Comparison of ENCODE assay signal across 1 cellular context in the genomic region with DNA sequence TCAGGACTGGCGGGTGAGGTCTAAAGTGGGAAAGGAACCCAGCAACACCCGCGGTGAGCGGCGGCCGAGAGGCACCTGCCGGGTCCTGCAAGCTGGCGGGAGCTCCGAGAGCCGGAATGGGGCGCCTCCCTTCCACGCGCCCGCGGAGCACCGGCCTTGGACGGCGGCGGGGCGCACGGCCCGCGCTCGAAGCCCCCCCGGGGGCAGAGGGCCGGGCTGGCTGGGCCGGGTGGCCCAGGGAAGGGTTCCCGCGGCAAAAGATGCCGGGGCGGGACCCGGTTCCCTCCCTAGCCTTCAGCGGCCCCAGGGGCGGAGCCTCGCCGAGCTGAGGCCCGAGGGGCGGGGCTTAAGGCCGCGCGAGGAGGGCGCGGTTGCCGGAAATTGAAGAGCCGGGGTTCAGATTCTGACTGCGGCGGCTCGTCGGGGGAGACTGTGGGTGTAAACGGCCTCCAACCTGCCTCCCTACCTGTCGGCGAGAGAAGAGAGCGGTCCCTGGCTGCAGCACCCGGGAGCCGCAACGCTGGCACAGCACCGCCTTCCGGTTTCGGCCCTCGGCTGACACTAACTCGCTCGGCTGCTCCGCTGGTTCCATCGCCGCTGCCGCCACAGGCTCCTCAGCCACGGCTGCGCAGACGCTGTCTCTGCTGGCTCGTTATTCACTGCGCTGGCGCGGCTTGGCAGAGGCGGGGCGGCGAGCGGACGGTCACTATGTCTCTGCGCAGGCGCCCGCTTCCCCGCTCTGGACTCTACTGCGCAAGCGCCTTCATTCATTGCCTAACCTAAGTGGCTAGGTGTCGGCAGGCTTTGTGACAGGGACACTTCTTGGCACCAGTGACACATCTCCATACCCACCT.
A peak's percentile ranks its signal among the peaks of the same experiment; 100 is the strongest.
TF ChIP-seq lines count a peak whose summit lies in the region.

TSS of gene RABIF (minus strand) at position 643 of the 854 bp plus-strand sequence. CDS start at position 592, 51 bp downstream.

TF ChIP-seq in HepG2, 621 proteins besides CTCF, POLR2A, EP300 and RAD21 (continued from another document and continues in another):
- TF ChIP-seq, protein P1, sequence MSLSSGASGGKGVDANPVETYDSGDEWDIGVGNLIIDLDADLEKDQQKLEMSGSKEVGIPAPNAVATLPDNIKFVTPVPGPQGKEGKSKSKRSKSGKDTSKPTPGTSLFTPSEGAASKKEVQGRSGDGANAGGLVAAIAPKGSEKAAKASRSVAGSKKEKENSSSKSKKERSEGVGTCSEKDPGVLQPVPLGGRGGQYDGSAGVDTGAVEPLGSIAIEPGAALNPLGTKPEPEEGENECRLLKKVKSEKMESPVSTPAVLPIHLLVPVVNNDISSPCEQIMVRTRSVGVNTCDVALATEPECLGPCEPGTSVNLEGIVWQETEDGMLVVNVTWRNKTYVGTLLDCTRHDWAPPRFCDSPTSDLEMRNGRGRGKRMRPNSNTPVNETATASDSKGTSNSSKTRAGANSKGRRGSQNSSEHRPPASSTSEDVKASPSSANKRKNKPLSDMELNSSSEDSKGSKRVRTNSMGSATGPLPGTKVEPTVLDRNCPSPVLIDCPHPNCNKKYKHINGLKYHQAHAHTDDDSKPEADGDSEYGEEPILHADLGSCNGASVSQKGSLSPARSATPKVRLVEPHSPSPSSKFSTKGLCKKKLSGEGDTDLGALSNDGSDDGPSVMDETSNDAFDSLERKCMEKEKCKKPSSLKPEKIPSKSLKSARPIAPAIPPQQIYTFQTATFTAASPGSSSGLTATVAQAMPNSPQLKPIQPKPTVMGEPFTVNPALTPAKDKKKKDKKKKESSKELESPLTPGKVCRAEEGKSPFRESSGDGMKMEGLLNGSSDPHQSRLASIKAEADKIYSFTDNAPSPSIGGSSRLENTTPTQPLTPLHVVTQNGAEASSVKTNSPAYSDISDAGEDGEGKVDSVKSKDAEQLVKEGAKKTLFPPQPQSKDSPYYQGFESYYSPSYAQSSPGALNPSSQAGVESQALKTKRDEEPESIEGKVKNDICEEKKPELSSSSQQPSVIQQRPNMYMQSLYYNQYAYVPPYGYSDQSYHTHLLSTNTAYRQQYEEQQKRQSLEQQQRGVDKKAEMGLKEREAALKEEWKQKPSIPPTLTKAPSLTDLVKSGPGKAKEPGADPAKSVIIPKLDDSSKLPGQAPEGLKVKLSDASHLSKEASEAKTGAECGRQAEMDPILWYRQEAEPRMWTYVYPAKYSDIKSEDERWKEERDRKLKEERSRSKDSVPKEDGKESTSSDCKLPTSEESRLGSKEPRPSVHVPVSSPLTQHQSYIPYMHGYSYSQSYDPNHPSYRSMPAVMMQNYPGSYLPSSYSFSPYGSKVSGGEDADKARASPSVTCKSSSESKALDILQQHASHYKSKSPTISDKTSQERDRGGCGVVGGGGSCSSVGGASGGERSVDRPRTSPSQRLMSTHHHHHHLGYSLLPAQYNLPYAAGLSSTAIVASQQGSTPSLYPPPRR (CRISPR knock-in tag; IDR thresholded peaks at IDR 0.05; ENCODE audit: borderline replicate concordance), result peak; percentile 49; the same call in 1 of the 2 replicates
- TF ChIP-seq NRL (CRISPR knock-in tag; IDR thresholded peaks at IDR 0.05; ENCODE audit: borderline replicate concordance) (peak; percentile 90), ZNF792 (CRISPR knock-in tag; IDR thresholded peaks at IDR 0.05) (peak; percentile 69; the same call in 1 of the 2 replicates), FLYWCH1 (CRISPR knock-in tag; IDR thresholded peaks at IDR 0.05) (no peak), HOXD1 (CRISPR knock-in tag; IDR thresholded peaks at IDR 0.05) (no peak), RBM22 (optimal IDR thresholded peaks at IDR 0.05; ENCODE audit: low read length) (peak; percentile 69), ZNF543 (CRISPR knock-in tag; IDR thresholded peaks at IDR 0.05) (peak; percentile 87), AGO2 (optimal IDR thresholded peaks at IDR 0.05; ENCODE audit: low read depth, low read length) (peak; percentile 90), ZNF24 (IDR thresholded peaks at IDR 0.05) (no peak), HNRNPLL (IDR thresholded peaks at IDR 0.05; ENCODE audit: low read depth, low read length, poor library complexity, severe bottlenecking) (peak; percentile 90), HOXA5 (CRISPR knock-in tag; IDR thresholded peaks at IDR 0.05) (peak; percentile 92), BCLAF1 (IDR thresholded peaks at IDR 0.05) (no peak), ZNF318 (CRISPR knock-in tag; IDR thresholded peaks at IDR 0.05) (no peak), ISX (CRISPR knock-in tag; conservative IDR thresholded peaks at IDR 0.05) (peak; percentile 73; the same call in 1 of the 2 replicates), MTA1 (CRISPR knock-in tag; IDR thresholded peaks at IDR 0.05; ENCODE audit: borderline replicate concordance) (peak; percentile 34; the same call in 1 of the 2 replicates), REST (IDR thresholded peaks at IDR 0.05; ENCODE audit: borderline replicate concordance in 1 of 2, low read depth in 1 of 2, low read length in 2 of 2) (peak in 1 of 2 experiments; percentile 42; a peak in 1 of 4 replicates), POGZ (CRISPR knock-in tag; IDR thresholded peaks at IDR 0.05) (peak; percentile 67)
- TF ChIP-seq, protein P2, sequence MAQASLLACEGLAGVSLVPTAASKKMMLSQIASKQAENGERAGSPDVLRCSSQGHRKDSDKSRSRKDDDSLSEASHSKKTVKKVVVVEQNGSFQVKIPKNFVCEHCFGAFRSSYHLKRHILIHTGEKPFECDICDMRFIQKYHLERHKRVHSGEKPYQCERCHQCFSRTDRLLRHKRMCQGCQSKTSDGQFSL (CRISPR knock-in tag; IDR thresholded peaks at IDR 0.05), result 0 out of 2 replicates have a peak, but pooled peaks have one; percentile 10
- TF ChIP-seq, protein P3, sequence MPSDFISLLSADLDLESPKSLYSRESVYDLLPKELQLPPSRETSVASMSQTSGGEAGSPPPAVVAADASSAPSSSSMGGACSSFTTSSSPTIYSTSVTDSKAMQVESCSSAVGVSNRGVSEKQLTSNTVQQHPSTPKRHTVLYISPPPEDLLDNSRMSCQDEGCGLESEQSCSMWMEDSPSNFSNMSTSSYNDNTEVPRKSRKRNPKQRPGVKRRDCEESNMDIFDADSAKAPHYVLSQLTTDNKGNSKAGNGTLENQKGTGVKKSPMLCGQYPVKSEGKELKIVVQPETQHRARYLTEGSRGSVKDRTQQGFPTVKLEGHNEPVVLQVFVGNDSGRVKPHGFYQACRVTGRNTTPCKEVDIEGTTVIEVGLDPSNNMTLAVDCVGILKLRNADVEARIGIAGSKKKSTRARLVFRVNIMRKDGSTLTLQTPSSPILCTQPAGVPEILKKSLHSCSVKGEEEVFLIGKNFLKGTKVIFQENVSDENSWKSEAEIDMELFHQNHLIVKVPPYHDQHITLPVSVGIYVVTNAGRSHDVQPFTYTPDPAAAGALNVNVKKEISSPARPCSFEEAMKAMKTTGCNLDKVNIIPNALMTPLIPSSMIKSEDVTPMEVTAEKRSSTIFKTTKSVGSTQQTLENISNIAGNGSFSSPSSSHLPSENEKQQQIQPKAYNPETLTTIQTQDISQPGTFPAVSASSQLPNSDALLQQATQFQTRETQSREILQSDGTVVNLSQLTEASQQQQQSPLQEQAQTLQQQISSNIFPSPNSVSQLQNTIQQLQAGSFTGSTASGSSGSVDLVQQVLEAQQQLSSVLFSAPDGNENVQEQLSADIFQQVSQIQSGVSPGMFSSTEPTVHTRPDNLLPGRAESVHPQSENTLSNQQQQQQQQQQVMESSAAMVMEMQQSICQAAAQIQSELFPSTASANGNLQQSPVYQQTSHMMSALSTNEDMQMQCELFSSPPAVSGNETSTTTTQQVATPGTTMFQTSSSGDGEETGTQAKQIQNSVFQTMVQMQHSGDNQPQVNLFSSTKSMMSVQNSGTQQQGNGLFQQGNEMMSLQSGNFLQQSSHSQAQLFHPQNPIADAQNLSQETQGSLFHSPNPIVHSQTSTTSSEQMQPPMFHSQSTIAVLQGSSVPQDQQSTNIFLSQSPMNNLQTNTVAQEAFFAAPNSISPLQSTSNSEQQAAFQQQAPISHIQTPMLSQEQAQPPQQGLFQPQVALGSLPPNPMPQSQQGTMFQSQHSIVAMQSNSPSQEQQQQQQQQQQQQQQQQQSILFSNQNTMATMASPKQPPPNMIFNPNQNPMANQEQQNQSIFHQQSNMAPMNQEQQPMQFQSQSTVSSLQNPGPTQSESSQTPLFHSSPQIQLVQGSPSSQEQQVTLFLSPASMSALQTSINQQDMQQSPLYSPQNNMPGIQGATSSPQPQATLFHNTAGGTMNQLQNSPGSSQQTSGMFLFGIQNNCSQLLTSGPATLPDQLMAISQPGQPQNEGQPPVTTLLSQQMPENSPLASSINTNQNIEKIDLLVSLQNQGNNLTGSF (CRISPR knock-in tag; IDR thresholded peaks at IDR 0.05), result 0 out of 2 replicates have a peak, but pooled peaks have one; percentile 54
